ENCODE assay signal across 1 cellular context in the genomic region with DNA sequence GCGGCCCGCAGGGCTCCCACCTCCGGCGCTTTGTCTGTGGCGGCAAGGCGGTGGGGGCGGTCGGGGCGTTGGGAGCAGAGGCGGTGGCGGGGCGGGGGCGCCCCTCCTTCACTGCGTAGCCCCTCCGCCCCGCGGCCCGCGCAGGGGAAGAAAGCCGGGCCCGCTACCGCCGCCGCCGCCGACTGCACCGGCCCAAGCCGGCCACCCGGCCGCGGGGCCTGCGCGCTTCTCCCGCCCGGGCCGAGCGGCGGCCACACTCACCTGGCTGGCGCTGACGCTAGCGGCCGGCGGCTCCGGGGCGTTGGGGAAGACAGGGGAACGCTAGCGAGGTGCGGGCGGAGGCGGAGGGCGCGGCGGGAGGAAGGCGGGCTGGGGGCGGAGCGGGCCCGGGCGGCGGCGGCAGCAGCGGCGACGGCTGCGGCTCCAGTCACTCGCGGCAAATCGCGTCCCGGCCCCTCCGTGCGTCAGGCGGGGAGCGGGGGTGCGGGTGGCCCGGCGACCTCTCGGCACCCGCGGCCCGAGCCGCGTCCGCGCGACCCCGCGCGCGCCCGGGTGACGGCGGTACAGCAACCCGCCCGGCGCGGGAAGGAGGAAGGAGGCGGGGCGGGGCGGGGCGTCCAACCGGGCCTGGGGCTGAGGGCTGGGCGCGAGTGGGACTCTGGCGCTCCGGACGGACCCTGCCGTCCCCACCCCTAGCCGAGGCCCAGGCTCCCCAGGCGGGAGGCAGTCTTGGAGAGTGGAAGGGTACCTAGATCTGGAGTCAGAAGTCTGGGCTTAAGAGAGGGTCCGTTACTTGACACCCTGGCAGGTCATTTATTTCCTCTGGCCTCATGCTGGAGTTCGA.
TF ChIP-seq lines count a peak whose summit lies in the region.

A gene with protein sequence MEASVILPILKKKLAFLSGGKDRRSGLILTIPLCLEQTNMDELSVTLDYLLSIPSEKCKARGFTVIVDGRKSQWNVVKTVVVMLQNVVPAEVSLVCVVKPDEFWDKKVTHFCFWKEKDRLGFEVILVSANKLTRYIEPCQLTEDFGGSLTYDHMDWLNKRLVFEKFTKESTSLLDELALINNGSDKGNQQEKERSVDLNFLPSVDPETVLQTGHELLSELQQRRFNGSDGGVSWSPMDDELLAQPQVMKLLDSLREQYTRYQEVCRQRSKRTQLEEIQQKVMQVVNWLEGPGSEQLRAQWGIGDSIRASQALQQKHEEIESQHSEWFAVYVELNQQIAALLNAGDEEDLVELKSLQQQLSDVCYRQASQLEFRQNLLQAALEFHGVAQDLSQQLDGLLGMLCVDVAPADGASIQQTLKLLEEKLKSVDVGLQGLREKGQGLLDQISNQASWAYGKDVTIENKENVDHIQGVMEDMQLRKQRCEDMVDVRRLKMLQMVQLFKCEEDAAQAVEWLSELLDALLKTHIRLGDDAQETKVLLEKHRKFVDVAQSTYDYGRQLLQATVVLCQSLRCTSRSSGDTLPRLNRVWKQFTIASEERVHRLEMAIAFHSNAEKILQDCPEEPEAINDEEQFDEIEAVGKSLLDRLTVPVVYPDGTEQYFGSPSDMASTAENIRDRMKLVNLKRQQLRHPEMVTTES (minus strand): TSS at position 595 of the 844 bp plus-strand sequence. CDS start 72,991 bp downstream, outside the sequence.

TF ChIP-seq in H1, 55 proteins besides CTCF, POLR2A, EP300 and RAD21 (continued from another document):
- TF ChIP-seq, protein P1, sequence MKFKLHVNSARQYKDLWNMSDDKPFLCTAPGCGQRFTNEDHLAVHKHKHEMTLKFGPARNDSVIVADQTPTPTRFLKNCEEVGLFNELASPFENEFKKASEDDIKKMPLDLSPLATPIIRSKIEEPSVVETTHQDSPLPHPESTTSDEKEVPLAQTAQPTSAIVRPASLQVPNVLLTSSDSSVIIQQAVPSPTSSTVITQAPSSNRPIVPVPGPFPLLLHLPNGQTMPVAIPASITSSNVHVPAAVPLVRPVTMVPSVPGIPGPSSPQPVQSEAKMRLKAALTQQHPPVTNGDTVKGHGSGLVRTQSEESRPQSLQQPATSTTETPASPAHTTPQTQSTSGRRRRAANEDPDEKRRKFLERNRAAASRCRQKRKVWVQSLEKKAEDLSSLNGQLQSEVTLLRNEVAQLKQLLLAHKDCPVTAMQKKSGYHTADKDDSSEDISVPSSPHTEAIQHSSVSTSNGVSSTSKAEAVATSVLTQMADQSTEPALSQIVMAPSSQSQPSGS (IDR thresholded peaks at IDR 0.05; ENCODE audit: low read length): no peak
- TF ChIP-seq, protein P2, sequence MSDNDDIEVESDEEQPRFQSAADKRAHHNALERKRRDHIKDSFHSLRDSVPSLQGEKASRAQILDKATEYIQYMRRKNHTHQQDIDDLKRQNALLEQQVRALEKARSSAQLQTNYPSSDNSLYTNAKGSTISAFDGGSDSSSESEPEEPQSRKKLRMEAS (IDR thresholded peaks at IDR 0.05): peak; percentile 71
- TF ChIP-seq PHF8 (conservative IDR thresholded peaks at IDR 0.05; ENCODE audit: low read depth, low read length) (peak; percentile 57; the same call in 1 of the 2 replicates), TAF7 (optimal IDR thresholded peaks at IDR 0.05; ENCODE audit: borderline replicate concordance, low read depth, low read length) (no peak), CHD1 (IDR thresholded peaks at IDR 0.05; ENCODE audit: low read depth, low read length) (no peak), POLR2AphosphoS5 (IDR thresholded peaks at IDR 0.05; ENCODE audit: low read depth, low read length) (no peak), JUN (IDR thresholded peaks at IDR 0.05; ENCODE audit: low read depth, low read length) (no peak), TCF12 (IDR thresholded peaks at IDR 0.05; ENCODE audit: low read depth, low read length) (no peak), SAP30 (IDR thresholded peaks at IDR 0.05; ENCODE audit: insufficient read depth, insufficient replicate concordance, low read length) (no peak), CEBPB (IDR thresholded peaks at IDR 0.05; ENCODE audit: low read depth, low read length) (no peak), BCL11A (IDR thresholded peaks at IDR 0.05; ENCODE audit: low read depth in 2 of 2, low read length in 2 of 2) (no peak), SIX5 (IDR thresholded peaks at IDR 0.05; ENCODE audit: low read depth, low read length) (no peak), YY1 (IDR thresholded peaks at IDR 0.05; ENCODE audit: low read depth, low read length) (no peak), GTF2F1 (IDR thresholded peaks at IDR 0.05; ENCODE audit: borderline replicate concordance, low read depth, low read length) (no peak), ASH2L (IDR thresholded peaks at IDR 0.05; ENCODE audit: low read length) (peak; percentile 49), CBX5 (IDR thresholded peaks at IDR 0.05; ENCODE audit: low read depth, low read length) (no peak), RBBP5 (IDR thresholded peaks at IDR 0.05; ENCODE audit: borderline replicate concordance, low read depth, low read length) (no peak), SUZ12 (IDR thresholded peaks at IDR 0.05; ENCODE audit: low read length) (no peak), KDM5A (IDR thresholded peaks at IDR 0.05; ENCODE audit: low read length) (no peak), JUND (IDR thresholded peaks at IDR 0.05; ENCODE audit: low read length) (no peak)
- TF ChIP-seq, protein P3, sequence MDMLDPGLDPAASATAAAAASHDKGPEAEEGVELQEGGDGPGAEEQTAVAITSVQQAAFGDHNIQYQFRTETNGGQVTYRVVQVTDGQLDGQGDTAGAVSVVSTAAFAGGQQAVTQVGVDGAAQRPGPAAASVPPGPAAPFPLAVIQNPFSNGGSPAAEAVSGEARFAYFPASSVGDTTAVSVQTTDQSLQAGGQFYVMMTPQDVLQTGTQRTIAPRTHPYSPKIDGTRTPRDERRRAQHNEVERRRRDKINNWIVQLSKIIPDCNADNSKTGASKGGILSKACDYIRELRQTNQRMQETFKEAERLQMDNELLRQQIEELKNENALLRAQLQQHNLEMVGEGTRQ (IDR thresholded peaks at IDR 0.05; ENCODE audit: low read length): no peak
TF ChIP-seq in H1: peak in this region for 7.
